In genomic region chr1:94327001-94327685, GRCh38 we compare ENCODE assay signal across 9 cellular contexts.
DNase-seq lines count a peak whose midpoint lies in the region; ATAC-seq, FAIRE-seq and TF ChIP-seq lines count a peak whose summit lies in the region.
"Had no signal": no experiment of that assay in that cellular context is flagged by ENCODE, and none has a peak within 500 bp of the region (broad histone marks: within the 10 kb centered on the region; RNA-seq: fewer than 3 reads in every experiment).

No MANE protein-coding gene starts in this region.

- H3K27me3 ChIP-seq in foreskin keratinocyte (no peaks in the 10 kb centered on the region), BE2C (no peaks in the 10 kb centered on the region)

- no peak overlapping the region; the same call in 1 of the 2 replicates for H3K4me3 ChIP-seq in AG10803 (ENCODE audit: low read length)
- no peak overlapping the region for H3K4me3 ChIP-seq in BE2C (ENCODE audit: low read depth, low read length)

- H3K27me3 Mint-ChIP-seq in neural crest cell (ENCODE audit: low read depth) = no peaks in the 10 kb centered on the region

- H3K9me3 Mint-ChIP-seq in neural crest cell = no peaks in the 10 kb centered on the region

- H3K36me3 Mint-ChIP-seq in neural crest cell (ENCODE audit: low read depth) = no peaks in the 10 kb centered on the region

- peak; percentile 85 for FAIRE-seq in RCC 7860 (lab: Jason Lieb, UNC)

- ATAC-seq in foreskin keratinocyte = no peak
- no peak for ATAC-seq in HG02588 (IDR thresholded peaks at IDR 0.05; ENCODE audit: unreplicated experiment)
- ATAC-seq in HG02798 (IDR thresholded peaks at IDR 0.05; ENCODE audit: poor library complexity, unreplicated experiment) = no peak

- TF ChIP-seq CTCF in AG10803 (conservative IDR thresholded peaks at IDR 0.05; ENCODE audit: low read length) (no peak), foreskin keratinocyte (conservative IDR thresholded peaks at IDR 0.05) (no peak), neural crest cell (conservative IDR thresholded peaks at IDR 0.05) (no peak), BE2C (IDR thresholded peaks at IDR 0.05; ENCODE audit: low read depth, low read length) (no peak)

- H3K4me1 ChIP-seq in foreskin keratinocyte (peaks cover 56% of the 10 kb centered on the region), BE2C (no peaks in the 10 kb centered on the region)

- H3K4me3 Mint-ChIP-seq in neural crest cell = peak overlapping the region; percentile 10

- H3K27ac Mint-ChIP-seq in neural crest cell (ENCODE audit: unreplicated experiment) = peak overlapping the region; percentile 36

- peaks cover 33% of the 10 kb centered on the region for H3K4me1 Mint-ChIP-seq in neural crest cell

- no peaks in the 10 kb centered on the region for H3K9me3 ChIP-seq in BE2C

- H3K36me3 ChIP-seq in BE2C = no peaks in the 10 kb centered on the region

- DNase-seq in AG10803 (ENCODE audit: low read depth) (peak; percentile 81), RCC 7860 (ENCODE audit: low spot score) (peak; percentile 87), foreskin keratinocyte (no peak), neural crest cell (ENCODE audit: low read depth, low spot score) (peak; percentile 31), BE2C (no peak), NCI-H2081 treated with DMSO at 0.1 percent for 48 hours (lab: John Stamatoyannopoulos, UW) (no peak)
- DNase-seq: DND-41 had no signal

- peak overlapping the region; percentile 61 for H3K27ac ChIP-seq in foreskin keratinocyte

Comparison
In these comparisons a context has a peak if more than half of its experiments do, and no peak if none do; other contexts are left out.
1. DNase-seq: peak in AG10803 (single experiment), RCC 7860 (single experiment) and neural crest cell (single experiment); none in foreskin keratinocyte (0 of 2), BE2C (single experiment) and NCI-H2081 treated with DMSO at 0.1 percent for 48 hours (single experiment).